ENCODE assay signal across 36 cellular contexts in genomic region chr15:86911022-86911421, GRCh38.
"Had no signal": no experiment of that assay in that cellular context is flagged by ENCODE, and none has a peak within 500 bp of the region (broad histone marks: within the 10 kb centered on the region; RNA-seq: fewer than 3 reads in every experiment).

No MANE protein-coding gene starts in this region.

- H3K4me3 ChIP-seq: body of pancreas, breast epithelium had no signal

- H3K27ac Mint-ChIP-seq: activated CD4-positive, alpha-beta memory T cell treated with anti-CD3 and anti-CD28 coated beads, Interleukin-2, amount 10 ng/mL, durations not matched to agents 7 days and 5 days; activated CD4-positive, alpha-beta T cell treated with anti-CD3 and anti-CD28 coated beads for 36 hours; activated CD4-positive, alpha-beta T cell treated with anti-CD3 and anti-CD28 coated beads, Interleukin-2, amount 10 ng/mL, durations not matched to agents 7 days and 5 days; activated CD8-positive, alpha-beta memory T cell treated with anti-CD3 and anti-CD28 coated beads, Interleukin-2, amount 10 ng/mL, durations not matched to agents 7 days and 5 days; activated CD8-positive, alpha-beta T cell treated with anti-CD3 and anti-CD28 coated beads, Interleukin-2, amount 10 ng/mL, durations not matched to agents 7 days and 5 days; activated naive CD4-positive, alpha-beta T cell treated with anti-CD3 and anti-CD28 coated beads, Interleukin-2, amount 10 ng/mL, durations not matched to agents 7 days and 5 days; activated naive CD4-positive, alpha-beta T cell treated with anti-CD3 and anti-CD28 coated beads, Interleukin-2, amount 50 U/mL, for 24 hours; activated naive CD8-positive, alpha-beta T cell; activated naive CD8-positive, alpha-beta T cell treated with anti-CD3 and anti-CD28 coated beads, Interleukin-2, amount 10 ng/mL, durations not matched to agents 7 days and 5 days; activated naive CD8-positive, alpha-beta T cell treated with anti-CD3 and anti-CD28 coated beads, Interleukin-2, amount 50 U/mL, for 24 hours; activated T-cell treated with anti-CD3 and anti-CD28 coated beads, Interleukin-2, amount 50 U/mL, for 24 hours; activated T-helper 2 cell treated with anti-CD3 and anti-CD28 coated beads, Interferon-gamma antibody, Interleukin-2, Interleukin-4, amounts not matched to agents 10 μg/mL and 5 μg/mL and 100 μg/mL, durations not matched to agents 14 hours and 24 hours and 36 hours; T-cell; T-helper 2 cell treated with Interferon-gamma antibody and Interleukin-4, amounts not matched to agents 5 μg/mL and 100 μg/mL, for 36 hours; WTC11 had no signal

- FAIRE-seq: astrocyte had no signal

- H3K27ac ChIP-seq: body of pancreas, brain microvascular endothelial cell, breast epithelium, WERI-Rb-1 had no signal

- H3K4me3 Mint-ChIP-seq: activated CD4-positive, alpha-beta memory T cell treated with anti-CD3 and anti-CD28 coated beads, Interleukin-2, amount 10 ng/mL, durations not matched to agents 7 days and 5 days; activated CD4-positive, alpha-beta T cell treated with anti-CD3 and anti-CD28 coated beads for 36 hours; activated CD4-positive, alpha-beta T cell treated with anti-CD3 and anti-CD28 coated beads, Interleukin-2, amount 10 ng/mL, durations not matched to agents 7 days and 5 days; activated CD8-positive, alpha-beta memory T cell treated with anti-CD3 and anti-CD28 coated beads, Interleukin-2, amount 10 ng/mL, durations not matched to agents 7 days and 5 days; activated CD8-positive, alpha-beta T cell treated with anti-CD3 and anti-CD28 coated beads, Interleukin-2, amount 10 ng/mL, durations not matched to agents 7 days and 5 days; activated naive CD4-positive, alpha-beta T cell treated with anti-CD3 and anti-CD28 coated beads, Interleukin-2, amount 10 ng/mL, durations not matched to agents 7 days and 5 days; activated naive CD4-positive, alpha-beta T cell treated with anti-CD3 and anti-CD28 coated beads, Interleukin-2, amount 50 U/mL, for 24 hours; activated naive CD8-positive, alpha-beta T cell; activated naive CD8-positive, alpha-beta T cell treated with anti-CD3 and anti-CD28 coated beads, Interleukin-2, amount 10 ng/mL, durations not matched to agents 7 days and 5 days; activated naive CD8-positive, alpha-beta T cell treated with anti-CD3 and anti-CD28 coated beads, Interleukin-2, amount 50 U/mL, for 24 hours; activated T-cell treated with anti-CD3 and anti-CD28 coated beads, Interleukin-2, amount 50 U/mL, for 24 hours; T-cell; T-helper 2 cell treated with Interferon-gamma antibody and Interleukin-4, amounts not matched to agents 5 μg/mL and 100 μg/mL, for 36 hours; WTC11 had no signal

- H3K9me3 Mint-ChIP-seq: activated CD4-positive, alpha-beta memory T cell treated with anti-CD3 and anti-CD28 coated beads, Interleukin-2, amount 10 ng/mL, durations not matched to agents 7 days and 5 days; activated CD4-positive, alpha-beta T cell treated with anti-CD3 and anti-CD28 coated beads, Interleukin-2, amount 10 ng/mL, durations not matched to agents 7 days and 5 days; activated naive CD4-positive, alpha-beta T cell treated with anti-CD3 and anti-CD28 coated beads, Interleukin-2, amount 10 ng/mL, durations not matched to agents 7 days and 5 days; activated naive CD4-positive, alpha-beta T cell treated with anti-CD3 and anti-CD28 coated beads, Interleukin-2, amount 50 U/mL, for 24 hours; activated naive CD8-positive, alpha-beta T cell treated with anti-CD3 and anti-CD28 coated beads, Interleukin-2, amount 10 ng/mL, durations not matched to agents 7 days and 5 days; activated naive CD8-positive, alpha-beta T cell treated with anti-CD3 and anti-CD28 coated beads, Interleukin-2, amount 50 U/mL, for 24 hours; activated T-cell treated with anti-CD3 and anti-CD28 coated beads, Interleukin-2, amount 50 U/mL, for 24 hours; activated T-helper 2 cell treated with anti-CD3 and anti-CD28 coated beads, Interferon-gamma antibody, Interleukin-2, Interleukin-4, amounts not matched to agents 10 μg/mL and 5 μg/mL and 100 μg/mL, durations not matched to agents 14 hours and 24 hours and 36 hours; T-helper 2 cell treated with Interferon-gamma antibody and Interleukin-4, amounts not matched to agents 5 μg/mL and 100 μg/mL, for 36 hours had no signal

- H3K4me1 ChIP-seq: breast epithelium had no signal

- H3K9me3 ChIP-seq: body of pancreas, breast epithelium had no signal

- ATAC-seq: activated CD4-positive, alpha-beta T cell treated with anti-CD3 and anti-CD28 coated beads for 36 hours; activated CD4-positive, CD25-positive, alpha-beta regulatory T cell treated with anti-CD3 and anti-CD28 coated beads, Interleukin-2, amount 50 U/mL, for 24 hours; activated CD8-positive, alpha-beta memory T cell treated with anti-CD3 and anti-CD28 coated beads, Interleukin-2, amount 10 ng/mL, durations not matched to agents 7 days and 5 days; activated CD8-positive, alpha-beta T cell treated with anti-CD3 and anti-CD28 coated beads, Interleukin-2, amount 10 ng/mL, durations not matched to agents 7 days and 5 days; activated naive CD8-positive, alpha-beta T cell treated with anti-CD3 and anti-CD28 coated beads, Interleukin-2, amount 50 U/mL, for 24 hours; body of pancreas; T-cell; WTC11 had no signal

- DNase-seq: activated CD4-positive, alpha-beta memory T cell treated with anti-CD3 and anti-CD28 coated beads, Interleukin-2, amount 10 ng/mL, durations not matched to agents 7 days and 5 days; activated CD4-positive, alpha-beta T cell treated with anti-CD3 and anti-CD28 coated beads for 1 hour; activated CD4-positive, alpha-beta T cell treated with anti-CD3 and anti-CD28 coated beads for 36 hours; activated CD4-positive, alpha-beta T cell treated with anti-CD3 and anti-CD28 coated beads for 48 hours; activated CD4-positive, alpha-beta T cell treated with anti-CD3 and anti-CD28 coated beads, Interleukin-2, amount 10 ng/mL, durations not matched to agents 7 days and 5 days; activated CD4-positive, alpha-beta T cell treated with anti-CD3 and anti-CD28 coated beads, Interleukin-2, amount 50 U/mL, for 48 hours; activated CD4-positive, CD25-positive, alpha-beta regulatory T cell; activated CD8-positive, alpha-beta memory T cell treated with anti-CD3 and anti-CD28 coated beads for 24 hours; activated CD8-positive, alpha-beta memory T cell treated with anti-CD3 and anti-CD28 coated beads, Interleukin-2, amount 10 ng/mL, durations not matched to agents 7 days and 5 days; activated CD8-positive, alpha-beta memory T cell treated with anti-CD3 and anti-CD28 coated beads, Interleukin-2, amount 50 U/mL, for 48 hours; activated CD8-positive, alpha-beta T cell treated with anti-CD3 and anti-CD28 coated beads, Interleukin-2, amount 10 ng/mL, durations not matched to agents 7 days and 5 days; activated effector memory CD4-positive, alpha-beta T cell treated with Interleukin-2 at 50 U/mL for 16 hours; activated gamma-delta T cell; activated naive CD4-positive, alpha-beta T cell treated with anti-CD3 and anti-CD28 coated beads, Interleukin-2, amount 10 ng/mL, durations not matched to agents 7 days and 5 days; activated naive CD4-positive, alpha-beta T cell treated with Interleukin-2 at 50 U/mL for 16 hours; activated naive CD8-positive, alpha-beta T cell treated with anti-CD3 and anti-CD28 coated beads, Interleukin-2, amount 10 ng/mL, durations not matched to agents 7 days and 5 days; activated naive CD8-positive, alpha-beta T cell treated with anti-CD3 and anti-CD28 coated beads, Interleukin-2, amount 50 U/mL, for 24 hours; activated T-cell treated with anti-CD3 and anti-CD28 coated beads, Interleukin-2, amount 50 U/mL, for 24 hours; activated T-cell treated with anti-CD3 and anti-CD28 coated beads, Interleukin-2, amount 50 U/mL, for 48 hours; amygdala; anterior cingulate cortex; body of pancreas; brain microvascular endothelial cell; central memory CD4-positive, alpha-beta T cell; T-cell; T-helper 2 cell; T-helper 9 cell; WERI-Rb-1 had no signal

- H3K27me3 ChIP-seq: body of pancreas, brain microvascular endothelial cell, breast epithelium had no signal

- H3K36me3 ChIP-seq: brain microvascular endothelial cell, breast epithelium, WERI-Rb-1 had no signal

- H3K27me3 Mint-ChIP-seq: activated CD4-positive, alpha-beta memory T cell treated with anti-CD3 and anti-CD28 coated beads, Interleukin-2, amount 10 ng/mL, durations not matched to agents 7 days and 5 days; activated CD4-positive, alpha-beta T cell treated with anti-CD3 and anti-CD28 coated beads, Interleukin-2, amount 10 ng/mL, durations not matched to agents 7 days and 5 days; activated naive CD4-positive, alpha-beta T cell treated with anti-CD3 and anti-CD28 coated beads, Interleukin-2, amount 10 ng/mL, durations not matched to agents 7 days and 5 days; activated naive CD8-positive, alpha-beta T cell treated with anti-CD3 and anti-CD28 coated beads, Interleukin-2, amount 10 ng/mL, durations not matched to agents 7 days and 5 days had no signal

- H3K4me1 Mint-ChIP-seq: activated CD4-positive, alpha-beta memory T cell treated with anti-CD3 and anti-CD28 coated beads, Interleukin-2, amount 10 ng/mL, durations not matched to agents 7 days and 5 days; activated CD4-positive, alpha-beta T cell treated with anti-CD3 and anti-CD28 coated beads for 36 hours; activated CD4-positive, alpha-beta T cell treated with anti-CD3 and anti-CD28 coated beads, Interleukin-2, amount 10 ng/mL, durations not matched to agents 7 days and 5 days; activated CD8-positive, alpha-beta memory T cell treated with anti-CD3 and anti-CD28 coated beads, Interleukin-2, amount 10 ng/mL, durations not matched to agents 7 days and 5 days; activated naive CD4-positive, alpha-beta T cell treated with anti-CD3 and anti-CD28 coated beads, Interleukin-2, amount 10 ng/mL, durations not matched to agents 7 days and 5 days; activated naive CD4-positive, alpha-beta T cell treated with anti-CD3 and anti-CD28 coated beads, Interleukin-2, amount 50 U/mL, for 24 hours; activated naive CD8-positive, alpha-beta T cell treated with anti-CD3 and anti-CD28 coated beads, Interleukin-2, amount 10 ng/mL, durations not matched to agents 7 days and 5 days; activated naive CD8-positive, alpha-beta T cell treated with anti-CD3 and anti-CD28 coated beads, Interleukin-2, amount 50 U/mL, for 24 hours; T-cell had no signal

- H3K36me3 Mint-ChIP-seq: activated CD8-positive, alpha-beta memory T cell treated with anti-CD3 and anti-CD28 coated beads, Interleukin-2, amount 10 ng/mL, durations not matched to agents 7 days and 5 days; activated naive CD4-positive, alpha-beta T cell treated with anti-CD3 and anti-CD28 coated beads, Interleukin-2, amount 10 ng/mL, durations not matched to agents 7 days and 5 days; activated naive CD4-positive, alpha-beta T cell treated with anti-CD3 and anti-CD28 coated beads, Interleukin-2, amount 50 U/mL, for 24 hours; activated naive CD8-positive, alpha-beta T cell; activated naive CD8-positive, alpha-beta T cell treated with anti-CD3 and anti-CD28 coated beads, Interleukin-2, amount 10 ng/mL, durations not matched to agents 7 days and 5 days; T-cell; WTC11 had no signal
